ENCODE assay signal across 12 cellular contexts in genomic region chr19:13849277-13849676, GRCh38. TPM values are rescaled to one million over a fixed set of nuclear protein-coding genes. Genes with fewer than 3 reads are reported as not detected.
DNase-seq lines count a peak whose midpoint lies in the region; ATAC-seq and TF ChIP-seq lines count a peak whose summit lies in the region.
"Had no signal": no experiment of that assay in that cellular context is flagged by ENCODE, and none has a peak within 500 bp of the region (broad histone marks: within the 10 kb centered on the region; RNA-seq: fewer than 3 reads in every experiment).

No MANE protein-coding gene starts in this region.

- H3K36me3 Mint-ChIP-seq in activated CD4-positive, alpha-beta memory T cell treated with anti-CD3 and anti-CD28 coated beads for 36 hours = no peaks in the 10 kb centered on the region
- H3K36me3 Mint-ChIP-seq in activated CD4-positive, alpha-beta memory T cell treated with anti-CD3 and anti-CD28 coated beads, Interleukin-2, amount 10 ng/mL, durations not matched to agents 7 days and 5 days (ENCODE audit: low read depth) = no peaks in the 10 kb centered on the region
- H3K36me3 Mint-ChIP-seq in MCF 10A (ENCODE audit: insufficient read depth, unreplicated experiment) = peaks cover 18% of the 10 kb centered on the region

- no peaks in the 10 kb centered on the region for H3K9me3 Mint-ChIP-seq in activated CD4-positive, alpha-beta memory T cell treated with anti-CD3 and anti-CD28 coated beads for 36 hours
- no peaks in the 10 kb centered on the region for H3K9me3 Mint-ChIP-seq in activated CD4-positive, alpha-beta memory T cell treated with anti-CD3 and anti-CD28 coated beads, Interleukin-2, amount 10 ng/mL, durations not matched to agents 7 days and 5 days
- H3K9me3 Mint-ChIP-seq in MCF 10A (ENCODE audit: unreplicated experiment) = no peaks in the 10 kb centered on the region

- no peak overlapping the region for H3K4me3 Mint-ChIP-seq in activated CD4-positive, alpha-beta memory T cell treated with anti-CD3 and anti-CD28 coated beads for 36 hours
- H3K4me3 Mint-ChIP-seq in activated CD4-positive, alpha-beta memory T cell treated with anti-CD3 and anti-CD28 coated beads, Interleukin-2, amount 10 ng/mL, durations not matched to agents 7 days and 5 days = no peak overlapping the region
- no peak overlapping the region for H3K4me3 Mint-ChIP-seq in MCF 10A (ENCODE audit: unreplicated experiment)

- no peak for TF ChIP-seq CTCF in MCF 10A (IDR thresholded peaks at IDR 0.05; ENCODE audit: unreplicated experiment)
- TF ChIP-seq CTCF in thoracic aorta (IDR thresholded peaks at IDR 0.05) = no peak

- DNase-seq in activated CD4-positive, alpha-beta memory T cell treated with anti-CD3 and anti-CD28 coated beads for 36 hours = no peak
- DNase-seq in activated CD4-positive, alpha-beta memory T cell treated with anti-CD3 and anti-CD28 coated beads, Interleukin-2, amount 10 ng/mL, durations not matched to agents 7 days and 5 days = no peak
- DNase-seq in MCF 10A (ENCODE audit: unreplicated experiment) (no peak), thoracic aorta (ENCODE audit: low spot score) (no peak), T-helper 9 cell (no peak)
- DNase-seq: activated CD4-positive, CD25-positive, alpha-beta regulatory T cell treated with anti-CD3 and anti-CD28 coated beads, Interleukin-2, amount 50 U/mL, for 72 hours; glutamatergic neuron had no signal

- peak overlapping the region; percentile 99 to 100 for H3K27ac ChIP-seq in thoracic aorta

- H3K9me3 ChIP-seq in mucosa of stomach (ENCODE audit: control insufficient read depth, low read length) = no peaks in the 10 kb centered on the region
- no peaks in the 10 kb centered on the region for H3K9me3 ChIP-seq in thoracic aorta

- H3K4me1 ChIP-seq in mucosa of stomach (ENCODE audit: control insufficient read depth, insufficient read depth, low read length) = peaks cover 68% of the 10 kb centered on the region
- H3K4me1 ChIP-seq in thoracic aorta (ENCODE audit: control insufficient read depth in 1 of 2, low read depth in 2 of 2) = peaks cover 44 to 74% of the 10 kb centered on the region in 2 donors

- H3K4me3 ChIP-seq in mucosa of stomach (ENCODE audit: low read length) (no peak overlapping the region), thoracic aorta (no peak overlapping the region)

- H3K4me1 Mint-ChIP-seq in activated CD4-positive, alpha-beta memory T cell treated with anti-CD3 and anti-CD28 coated beads for 36 hours (ENCODE audit: low read depth) = peaks cover 49% of the 10 kb centered on the region
- peaks cover 49% of the 10 kb centered on the region for H3K4me1 Mint-ChIP-seq in activated CD4-positive, alpha-beta memory T cell treated with anti-CD3 and anti-CD28 coated beads, Interleukin-2, amount 10 ng/mL, durations not matched to agents 7 days and 5 days
- peaks cover 22% of the 10 kb centered on the region for H3K4me1 Mint-ChIP-seq in MCF 10A (ENCODE audit: insufficient read depth, unreplicated experiment)

- peak overlapping the region; percentile 49 for H3K27ac Mint-ChIP-seq in activated CD4-positive, alpha-beta memory T cell treated with anti-CD3 and anti-CD28 coated beads for 36 hours
- H3K27ac Mint-ChIP-seq in activated CD4-positive, alpha-beta memory T cell treated with anti-CD3 and anti-CD28 coated beads, Interleukin-2, amount 10 ng/mL, durations not matched to agents 7 days and 5 days = no peak overlapping the region
- peak overlapping the region; percentile 100 for H3K27ac Mint-ChIP-seq in MCF 10A (ENCODE audit: low read depth, unreplicated experiment)

- no peaks in the 10 kb centered on the region for H3K27me3 Mint-ChIP-seq in activated CD4-positive, alpha-beta memory T cell treated with anti-CD3 and anti-CD28 coated beads for 36 hours
- no peaks in the 10 kb centered on the region for H3K27me3 Mint-ChIP-seq in activated CD4-positive, alpha-beta memory T cell treated with anti-CD3 and anti-CD28 coated beads, Interleukin-2, amount 10 ng/mL, durations not matched to agents 7 days and 5 days
- H3K27me3 Mint-ChIP-seq in MCF 10A (ENCODE audit: insufficient read depth, unreplicated experiment) = no peaks in the 10 kb centered on the region

- H3K36me3 ChIP-seq in mucosa of stomach (ENCODE audit: control insufficient read depth, insufficient read depth, low read length) (no peaks in the 10 kb centered on the region), thoracic aorta (no peaks in the 10 kb centered on the region)

- BruUV-seq in MCF 10A (replicated peaks; lab: Mats Ljungman, UMichigan) = no TSS peak

- intact Hi-C loops in activated CD4-positive, alpha-beta memory T cell treated with anti-CD3 and anti-CD28 coated beads for 36 hours (cut with micrococcal nuclease) = loop anchor here (5.0 to 10.0 kb wide), 2 partner anchors 676 to 1057 kb away; partner anchors contain the start of genes JUNB and TECR
- intact Hi-C loops in MCF 10A (cut with micrococcal nuclease) = no loop called here

- CTCF ChIA-PET in activated CD4-positive, alpha-beta memory T cell treated with anti-CD3 and anti-CD28 coated beads for 36 hours (lab: Charles Lee) = interaction anchor here (1.0 to 4.6 kb wide), 4 partner anchors 13 to 54 kb away, joined by 4 to 39 read pairs (median 5); partner anchors contain the start of gene ZSWIM4
- CTCF ChIA-PET in activated CD4-positive, alpha-beta memory T cell treated with anti-CD3 and anti-CD28 coated beads, Interleukin-2, amount 10 ng/mL, durations not matched to agents 7 days and 5 days (lab: Charles Lee) = interaction anchor here (1.3 to 1.7 kb wide), 2 partner anchors 13 to 61 kb away, joined by 3 to 7 read pairs; no protein-coding TSS in a partner anchor
- CTCF ChIA-PET in MCF 10A (lab: Yijun Ruan, JAX) = no interaction called here

- peak overlapping the region; percentile 20 for H3K9ac ChIP-seq in mucosa of stomach (ENCODE audit: low read length)

- POLR2A ChIA-PET in activated CD4-positive, alpha-beta memory T cell treated with anti-CD3 and anti-CD28 coated beads for 36 hours (lab: Charles Lee) = interaction anchor here (3.3 to 6.6 kb wide), 2 partner anchors 11 to 12 kb away, joined by 26 to 80 read pairs; no protein-coding TSS in a partner anchor
- POLR2A ChIA-PET in activated CD4-positive, alpha-beta memory T cell treated with anti-CD3 and anti-CD28 coated beads, Interleukin-2, amount 10 ng/mL, durations not matched to agents 7 days and 5 days (lab: Charles Lee) = interaction anchor here (0.6 to 2.1 kb wide), 5 partner anchors 10 to 75 kb away, joined by 3 to 13 read pairs (median 6); partner anchors contain the start of genes C19orf53 and ZSWIM4
- POLR2A ChIA-PET in MCF 10A (lab: Yijun Ruan, JAX) = interaction anchor here (2.2 to 14.8 kb wide), 4 partner anchors 10 to 53 kb away, joined by 9 to 265 read pairs (median 20); partner anchors contain the start of gene ZSWIM4

- ATAC-seq in thoracic aorta (ENCODE audit: insufficient number of reproducible peaks, low FRiP score, low read depth) (no peak), GM21367 (IDR thresholded peaks at IDR 0.05; ENCODE audit: unreplicated experiment) (no peak), HG03378 (IDR thresholded peaks at IDR 0.05; ENCODE audit: unreplicated experiment) (no peak)

- no peaks in the 10 kb centered on the region for H3K27me3 ChIP-seq in mucosa of stomach (ENCODE audit: control insufficient read depth, insufficient read depth, low read length)
- H3K27me3 ChIP-seq in thoracic aorta (replicated peaks; ENCODE audit: insufficient read depth) = no peaks in the 10 kb centered on the region

RNA-seq across cellular contexts. Expression of gene NANOS3, which starts 27.7 kb away (rescaled TPM):
- 1 to 10 TPM; 1.1 to 2.7 TPM for total RNA-seq in activated CD4-positive, alpha-beta memory T cell treated with anti-CD3 and anti-CD28 coated beads for 36 hours
- total RNA-seq in activated CD4-positive, alpha-beta memory T cell treated with anti-CD3 and anti-CD28 coated beads, Interleukin-2, amount 10 ng/mL, durations not matched to agents 7 days and 5 days = under 1 TPM; 0.65 to 0.95 TPM
- not detected in 2 replicates for total RNA-seq in MCF 10A (2022)
- total RNA-seq in thoracic aorta = not detected
- total RNA-seq: OCI-LY7, omental fat pad had no signal

RNA-seq across cellular contexts. Expression of gene ZSWIM4, which starts 54.0 kb away (rescaled TPM):
- total RNA-seq in activated CD4-positive, alpha-beta memory T cell treated with anti-CD3 and anti-CD28 coated beads for 36 hours = 10 to 100 TPM in 1 of 2 experiments, 1 to 10 TPM in 1; 9.2 to 10.2 TPM
- total RNA-seq in activated CD4-positive, alpha-beta memory T cell treated with anti-CD3 and anti-CD28 coated beads, Interleukin-2, amount 10 ng/mL, durations not matched to agents 7 days and 5 days = 10 to 100 TPM; 10.1 to 10.4 TPM
- total RNA-seq in MCF 10A (2022) (9.2 and 9.4 TPM in 2 replicates), thoracic aorta (10 to 100 TPM in 1 of 2 donors, 1 to 10 TPM in 1; 9.5 to 11.8 TPM)

RNA-seq across cellular contexts. Expression of gene BRME1, which starts 56.6 kb away (rescaled TPM):
- total RNA-seq in activated CD4-positive, alpha-beta memory T cell treated with anti-CD3 and anti-CD28 coated beads for 36 hours = 1 to 10 TPM; 7.7 to 9.0 TPM
- 1 to 10 TPM; 3.8 to 4.4 TPM for total RNA-seq in activated CD4-positive, alpha-beta memory T cell treated with anti-CD3 and anti-CD28 coated beads, Interleukin-2, amount 10 ng/mL, durations not matched to agents 7 days and 5 days
- total RNA-seq in MCF 10A (2022) (0.75 and 1.8 TPM in 2 replicates), thoracic aorta (1 to 10 TPM in 1 of 2 donors, not detected in 1; 3.7 TPM)

RNA-seq across cellular contexts. Expression of gene CC2D1A, which starts 56.7 kb away (rescaled TPM):
- 10 to 100 TPM; 25.8 to 31.0 TPM for total RNA-seq in activated CD4-positive, alpha-beta memory T cell treated with anti-CD3 and anti-CD28 coated beads for 36 hours
- 10 to 100 TPM; 30.6 to 32.7 TPM for total RNA-seq in activated CD4-positive, alpha-beta memory T cell treated with anti-CD3 and anti-CD28 coated beads, Interleukin-2, amount 10 ng/mL, durations not matched to agents 7 days and 5 days
- 36.7 and 37.1 TPM in 2 replicates for total RNA-seq in MCF 10A (2022)
- total RNA-seq in thoracic aorta = 10 to 100 TPM; 29.5 to 38.7 TPM
